14 cellular contexts compared by ENCODE assay signal in the genomic region with DNA sequence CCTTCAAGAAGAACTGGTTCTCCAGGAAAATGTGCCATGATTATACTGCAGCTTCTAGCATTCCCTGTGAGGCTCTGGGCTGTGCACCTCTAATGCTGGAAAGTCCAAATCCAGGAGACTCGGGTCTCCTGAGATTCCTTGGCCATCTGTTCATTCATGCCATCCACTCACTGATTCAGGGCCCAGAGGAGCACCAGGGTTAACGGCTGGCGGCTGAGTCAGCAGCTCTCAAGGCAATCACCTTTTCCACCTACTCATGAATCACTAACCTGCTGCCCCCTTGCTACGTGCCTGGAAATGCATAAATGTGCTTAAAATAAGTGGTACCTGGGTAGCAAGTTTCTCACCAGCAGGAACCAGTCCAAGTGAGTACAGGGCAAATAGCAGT.
DNase-seq lines count a peak whose midpoint lies in the region; ATAC-seq and TF ChIP-seq lines count a peak whose summit lies in the region.
"Had no signal": no experiment of that assay in that cellular context is flagged by ENCODE, and none has a peak within 500 bp of the region (broad histone marks: within the 10 kb centered on the region; RNA-seq: fewer than 3 reads in every experiment).

No MANE protein-coding gene starts in this region.

- H3K79me2 ChIP-seq in PC-3 (ENCODE audit: low read length): peaks cover 67% of the 10 kb centered on the region

- H3K36me3 ChIP-seq in PC-3 (ENCODE audit: low read depth, low read length): no peaks in the 10 kb centered on the region

- H3K9ac ChIP-seq in PC-3 (ENCODE audit: low read length): peak overlapping the region; percentile 38

- H2AFZ ChIP-seq in PC-3 (ENCODE audit: low read length): no peak overlapping the region

- peak overlapping the region; percentile 15; the same call in 1 of the 2 replicates for H3K4me3 ChIP-seq in PC-3 (ENCODE audit: low read length)
- H3K4me3 ChIP-seq: GM12878, skin epidermis had no signal

- CTCF ChIA-PET in PC-3 (lab: Charles Lee): interaction anchor here (0.6 to 2.4 kb wide), 10 partner anchors 9 to 489 kb away, joined by 3 to 14 read pairs (median 4); no protein-coding TSS in a partner anchor

- peak overlapping the region; percentile 82 for H3K27ac ChIP-seq in PC-3 (ENCODE audit: low read length)

- peak; percentile 48 for ATAC-seq in PC-3
- ATAC-seq in esophagus mucosa: peak; percentile 78
- ATAC-seq in GM21576 (IDR thresholded peaks at IDR 0.05; ENCODE audit: unreplicated experiment): no peak
- ATAC-seq in HG03378 (IDR thresholded peaks at IDR 0.05; ENCODE audit: unreplicated experiment): no peak
- no peak for ATAC-seq in GM18861 (IDR thresholded peaks at IDR 0.05; ENCODE audit: unreplicated experiment)
- ATAC-seq: GM12878 had no signal

- no peaks in the 10 kb centered on the region for H4K20me1 ChIP-seq in PC-3 (ENCODE audit: low read length)

- no peaks in the 10 kb centered on the region for H3K9me2 ChIP-seq in PC-3 (replicated peaks; ENCODE audit: low read length)

- intact Hi-C loops in PC-3 (cut with micrococcal nuclease): loop anchor here (1.0 to 2.0 kb wide), 6 partner anchors 26 to 340 kb away; a partner anchor contains a TSS

- POLR2A ChIA-PET in PC-3 (lab: Charles Lee; ENCODE audit: unreplicated experiment): interaction anchor here (0.7 kb wide), 1 partner anchor 48 kb away, joined by 3 read pairs; no protein-coding TSS in a partner anchor

- peaks cover 27% of the 10 kb centered on the region for H3F3A ChIP-seq in PC-3 (ENCODE audit: low read length, unreplicated experiment)

- BruUV-seq in PC-3 (replicated peaks; lab: Mats Ljungman, UMichigan): no TSS peak

- DNase-seq in DMS153 (lab: John Stamatoyannopoulos, UW) (peak; percentile 9), DMS153 treated with DMSO at 0.1 percent for 48 hours (lab: John Stamatoyannopoulos, UW; ENCODE audit: unreplicated experiment) (no peak), PC-3 (peak; percentile 100), putamen (ENCODE audit: low spot score) (peak; percentile 57)
- DNase-seq: 8988T; GOT3; immature natural killer cell; NK-92 treated with Interleukin-12 subunit alpha and Interleukin-12 subunit beta, amount 100 ng/mL, for 24 hours had no signal

- H3K4me2 ChIP-seq in PC-3 (ENCODE audit: low read length): peak overlapping the region; percentile 65

- peaks cover 80% of the 10 kb centered on the region for H3K4me1 ChIP-seq in PC-3 (ENCODE audit: insufficient read depth, low read length)

- no peaks in the 10 kb centered on the region for H3K27me3 ChIP-seq in PC-3 (ENCODE audit: low read length)

- TF ChIP-seq CTCF in PC-3 (conservative IDR thresholded peaks at IDR 0.05; ENCODE audit: low read depth, low read length): peak; percentile 90

- no peaks in the 10 kb centered on the region for H3K9me3 ChIP-seq in PC-3 (ENCODE audit: low read length)

Comparison
In these comparisons a context has a peak if more than half of its experiments do, and no peak if none do; other contexts are left out.
1. ATAC-seq: peak in PC-3 (single experiment) and esophagus mucosa (single experiment); none in GM21576 (single experiment), HG03378 (single experiment) and GM18861 (single experiment).